ENCODE assay signal across 2 cellular contexts in the genomic region with DNA sequence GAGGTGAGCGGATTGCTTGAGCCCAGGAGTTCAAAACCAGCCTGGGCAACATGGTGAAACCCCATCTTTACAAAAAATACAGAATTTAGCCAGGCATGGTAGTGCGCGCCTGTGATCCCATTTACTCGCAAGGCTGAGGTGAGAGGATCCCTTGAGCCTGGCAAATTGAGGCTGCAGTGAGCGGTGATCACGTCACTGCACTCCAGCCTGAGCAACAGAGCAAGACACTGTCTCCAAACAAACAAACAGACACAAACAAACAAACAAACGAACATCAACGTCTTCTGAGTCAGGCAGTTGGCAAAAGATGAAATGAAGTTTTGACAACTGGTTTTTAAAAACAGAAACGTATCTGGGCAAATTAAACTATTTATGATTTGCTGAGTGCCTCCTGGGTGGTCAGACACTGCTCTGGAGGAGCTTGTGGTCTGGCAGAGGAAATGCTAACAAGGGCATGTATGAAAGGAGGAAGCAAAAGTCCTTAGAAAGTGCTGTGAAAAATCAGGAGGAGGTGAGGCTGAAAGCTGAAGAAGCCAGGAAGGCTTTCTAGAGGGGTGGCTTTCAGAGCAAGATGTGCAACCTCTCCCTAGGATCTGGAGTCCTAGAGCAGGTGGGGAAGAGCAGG.
TF ChIP-seq lines count a peak whose summit lies in the region.

No MANE protein-coding gene starts in this region.

TF ChIP-seq in A549, 52 proteins besides CTCF, POLR2A, EP300 and RAD21 (continued from another document):
- TF ChIP-seq, protein P1, sequence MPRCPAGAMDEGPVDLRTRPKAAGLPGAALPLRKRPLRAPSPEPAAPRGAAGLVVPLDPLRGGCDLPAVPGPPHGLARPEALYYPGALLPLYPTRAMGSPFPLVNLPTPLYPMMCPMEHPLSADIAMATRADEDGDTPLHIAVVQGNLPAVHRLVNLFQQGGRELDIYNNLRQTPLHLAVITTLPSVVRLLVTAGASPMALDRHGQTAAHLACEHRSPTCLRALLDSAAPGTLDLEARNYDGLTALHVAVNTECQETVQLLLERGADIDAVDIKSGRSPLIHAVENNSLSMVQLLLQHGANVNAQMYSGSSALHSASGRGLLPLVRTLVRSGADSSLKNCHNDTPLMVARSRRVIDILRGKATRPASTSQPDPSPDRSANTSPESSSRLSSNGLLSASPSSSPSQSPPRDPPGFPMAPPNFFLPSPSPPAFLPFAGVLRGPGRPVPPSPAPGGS (IDR thresholded peaks at IDR 0.05) = no peak
- TF ChIP-seq CBX8 (IDR thresholded peaks at IDR 0.05) (no peak), CEBPB (IDR thresholded peaks at IDR 0.05) (no peak), RARB (CRISPR knock-in tag; IDR thresholded peaks at IDR 0.05) (no peak), BHLHE40 (IDR thresholded peaks at IDR 0.05; ENCODE audit: low read depth, low read length) (no peak), RFX5 (IDR thresholded peaks at IDR 0.05) (no peak), ZSCAN20 (CRISPR knock-in tag; IDR thresholded peaks at IDR 0.05) (no peak), JUNB (IDR thresholded peaks at IDR 0.05) (no peak), JUN (IDR thresholded peaks at IDR 0.05) (no peak), EHF (CRISPR knock-in tag; IDR thresholded peaks at IDR 0.05) (no peak), TFCP2L1 (CRISPR knock-in tag; IDR thresholded peaks at IDR 0.05) (no peak), SMC3 (IDR thresholded peaks at IDR 0.05) (no peak), RCOR1 (IDR thresholded peaks at IDR 0.05; ENCODE audit: low read depth, low read length) (no peak), NR3C1 (IDR thresholded peaks at IDR 0.05) (no peak), CBX2 (IDR thresholded peaks at IDR 0.05; ENCODE audit: borderline replicate concordance, low read depth) (no peak)
- TF ChIP-seq, protein P2, sequence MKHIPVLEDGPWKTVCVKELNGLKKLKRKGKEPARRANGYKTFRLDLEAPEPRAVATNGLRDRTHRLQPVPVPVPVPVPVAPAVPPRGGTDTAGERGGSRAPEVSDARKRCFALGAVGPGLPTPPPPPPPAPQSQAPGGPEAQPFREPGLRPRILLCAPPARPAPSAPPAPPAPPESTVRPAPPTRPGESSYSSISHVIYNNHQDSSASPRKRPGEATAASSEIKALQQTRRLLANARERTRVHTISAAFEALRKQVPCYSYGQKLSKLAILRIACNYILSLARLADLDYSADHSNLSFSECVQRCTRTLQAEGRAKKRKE (CRISPR knock-in tag; IDR thresholded peaks at IDR 0.05; ENCODE audit: low read depth) = no peak
- TF ChIP-seq, protein P3, sequence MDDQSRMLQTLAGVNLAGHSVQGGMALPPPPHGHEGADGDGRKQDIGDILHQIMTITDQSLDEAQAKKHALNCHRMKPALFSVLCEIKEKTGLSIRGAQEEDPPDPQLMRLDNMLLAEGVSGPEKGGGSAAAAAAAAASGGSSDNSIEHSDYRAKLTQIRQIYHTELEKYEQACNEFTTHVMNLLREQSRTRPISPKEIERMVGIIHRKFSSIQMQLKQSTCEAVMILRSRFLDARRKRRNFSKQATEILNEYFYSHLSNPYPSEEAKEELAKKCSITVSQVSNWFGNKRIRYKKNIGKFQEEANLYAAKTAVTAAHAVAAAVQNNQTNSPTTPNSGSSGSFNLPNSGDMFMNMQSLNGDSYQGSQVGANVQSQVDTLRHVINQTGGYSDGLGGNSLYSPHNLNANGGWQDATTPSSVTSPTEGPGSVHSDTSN (IDR thresholded peaks at IDR 0.05) = no peak
TF ChIP-seq in A549: peak in this region for 0.

TF ChIP-seq in GM23338, 12 proteins besides CTCF, POLR2A, EP300 and RAD21 (continued from another document):
- TF ChIP-seq, protein P4, sequence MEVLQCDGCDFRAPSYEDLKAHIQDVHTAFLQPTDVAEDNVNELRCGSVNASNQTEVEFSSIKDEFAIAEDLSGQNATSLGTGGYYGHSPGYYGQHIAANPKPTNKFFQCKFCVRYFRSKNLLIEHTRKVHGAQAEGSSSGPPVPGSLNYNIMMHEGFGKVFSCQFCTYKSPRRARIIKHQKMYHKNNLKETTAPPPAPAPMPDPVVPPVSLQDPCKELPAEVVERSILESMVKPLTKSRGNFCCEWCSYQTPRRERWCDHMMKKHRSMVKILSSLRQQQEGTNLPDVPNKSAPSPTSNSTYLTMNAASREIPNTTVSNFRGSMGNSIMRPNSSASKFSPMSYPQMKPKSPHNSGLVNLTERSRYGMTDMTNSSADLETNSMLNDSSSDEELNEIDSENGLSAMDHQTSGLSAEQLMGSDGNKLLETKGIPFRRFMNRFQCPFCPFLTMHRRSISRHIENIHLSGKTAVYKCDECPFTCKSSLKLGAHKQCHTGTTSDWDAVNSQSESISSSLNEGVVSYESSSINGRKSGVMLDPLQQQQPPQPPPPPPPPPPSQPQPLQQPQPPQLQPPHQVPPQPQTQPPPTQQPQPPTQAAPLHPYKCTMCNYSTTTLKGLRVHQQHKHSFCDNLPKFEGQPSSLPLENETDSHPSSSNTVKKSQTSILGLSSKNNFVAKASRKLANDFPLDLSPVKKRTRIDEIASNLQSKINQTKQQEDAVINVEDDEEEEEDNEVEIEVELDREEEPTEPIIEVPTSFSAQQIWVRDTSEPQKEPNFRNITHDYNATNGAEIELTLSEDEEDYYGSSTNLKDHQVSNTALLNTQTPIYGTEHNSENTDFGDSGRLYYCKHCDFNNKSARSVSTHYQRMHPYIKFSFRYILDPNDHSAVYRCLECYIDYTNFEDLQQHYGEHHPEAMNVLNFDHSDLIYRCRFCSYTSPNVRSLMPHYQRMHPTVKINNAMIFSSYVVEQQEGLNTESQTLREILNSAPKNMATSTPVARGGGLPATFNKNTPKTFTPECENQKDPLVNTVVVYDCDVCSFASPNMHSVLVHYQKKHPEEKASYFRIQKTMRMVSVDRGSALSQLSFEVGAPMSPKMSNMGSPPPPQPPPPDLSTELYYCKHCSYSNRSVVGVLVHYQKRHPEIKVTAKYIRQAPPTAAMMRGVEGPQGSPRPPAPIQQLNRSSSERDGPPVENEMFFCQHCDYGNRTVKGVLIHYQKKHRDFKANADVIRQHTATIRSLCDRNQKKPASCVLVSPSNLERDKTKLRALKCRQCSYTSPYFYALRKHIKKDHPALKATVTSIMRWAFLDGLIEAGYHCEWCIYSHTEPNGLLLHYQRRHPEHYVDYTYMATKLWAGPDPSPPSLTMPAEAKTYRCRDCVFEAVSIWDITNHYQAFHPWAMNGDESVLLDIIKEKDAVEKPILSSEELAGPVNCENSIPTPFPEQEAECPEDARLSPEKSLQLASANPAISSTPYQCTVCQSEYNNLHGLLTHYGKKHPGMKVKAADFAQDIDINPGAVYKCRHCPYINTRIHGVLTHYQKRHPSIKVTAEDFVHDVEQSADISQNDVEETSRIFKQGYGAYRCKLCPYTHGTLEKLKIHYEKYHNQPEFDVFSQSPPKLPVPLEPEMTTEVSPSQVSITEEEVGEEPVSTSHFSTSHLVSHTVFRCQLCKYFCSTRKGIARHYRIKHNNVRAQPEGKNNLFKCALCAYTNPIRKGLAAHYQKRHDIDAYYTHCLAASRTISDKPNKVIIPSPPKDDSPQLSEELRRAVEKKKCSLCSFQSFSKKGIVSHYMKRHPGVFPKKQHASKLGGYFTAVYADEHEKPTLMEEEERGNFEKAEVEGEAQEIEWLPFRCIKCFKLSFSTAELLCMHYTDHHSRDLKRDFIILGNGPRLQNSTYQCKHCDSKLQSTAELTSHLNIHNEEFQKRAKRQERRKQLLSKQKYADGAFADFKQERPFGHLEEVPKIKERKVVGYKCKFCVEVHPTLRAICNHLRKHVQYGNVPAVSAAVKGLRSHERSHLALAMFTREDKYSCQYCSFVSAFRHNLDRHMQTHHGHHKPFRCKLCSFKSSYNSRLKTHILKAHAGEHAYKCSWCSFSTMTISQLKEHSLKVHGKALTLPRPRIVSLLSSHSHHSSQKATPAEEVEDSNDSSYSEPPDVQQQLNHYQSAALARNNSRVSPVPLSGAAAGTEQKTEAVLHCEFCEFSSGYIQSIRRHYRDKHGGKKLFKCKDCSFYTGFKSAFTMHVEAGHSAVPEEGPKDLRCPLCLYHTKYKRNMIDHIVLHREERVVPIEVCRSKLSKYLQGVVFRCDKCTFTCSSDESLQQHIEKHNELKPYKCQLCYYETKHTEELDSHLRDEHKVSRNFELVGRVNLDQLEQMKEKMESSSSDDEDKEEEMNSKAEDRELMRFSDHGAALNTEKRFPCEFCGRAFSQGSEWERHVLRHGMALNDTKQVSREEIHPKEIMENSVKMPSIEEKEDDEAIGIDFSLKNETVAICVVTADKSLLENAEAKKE (CRISPR knock-in tag; IDR thresholded peaks at IDR 0.05) = no peak
- TF ChIP-seq STAT1 (IDR thresholded peaks at IDR 0.05; ENCODE audit: unreplicated experiment) = no peak
- no peak for TF ChIP-seq EZH2 (IDR thresholded peaks at IDR 0.05; ENCODE audit: low read depth, unreplicated experiment)
- TF ChIP-seq ZNF331 (CRISPR knock-in tag; IDR thresholded peaks at IDR 0.05; ENCODE audit: low read depth) = no peak
- TF ChIP-seq, protein P5, sequence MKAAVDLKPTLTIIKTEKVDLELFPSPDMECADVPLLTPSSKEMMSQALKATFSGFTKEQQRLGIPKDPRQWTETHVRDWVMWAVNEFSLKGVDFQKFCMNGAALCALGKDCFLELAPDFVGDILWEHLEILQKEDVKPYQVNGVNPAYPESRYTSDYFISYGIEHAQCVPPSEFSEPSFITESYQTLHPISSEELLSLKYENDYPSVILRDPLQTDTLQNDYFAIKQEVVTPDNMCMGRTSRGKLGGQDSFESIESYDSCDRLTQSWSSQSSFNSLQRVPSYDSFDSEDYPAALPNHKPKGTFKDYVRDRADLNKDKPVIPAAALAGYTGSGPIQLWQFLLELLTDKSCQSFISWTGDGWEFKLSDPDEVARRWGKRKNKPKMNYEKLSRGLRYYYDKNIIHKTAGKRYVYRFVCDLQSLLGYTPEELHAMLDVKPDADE (IDR thresholded peaks at IDR 0.05) = no peak
- TF ChIP-seq EZH2phosphoT487 (IDR thresholded peaks at IDR 0.05; ENCODE audit: unreplicated experiment) = no peak
- no peak for TF ChIP-seq JUNB (IDR thresholded peaks at IDR 0.05; ENCODE audit: unreplicated experiment)
- no peak for TF ChIP-seq CREB1 (CRISPR knock-in tag; IDR thresholded peaks at IDR 0.05; ENCODE audit: low read depth)
- TF ChIP-seq, protein P6, sequence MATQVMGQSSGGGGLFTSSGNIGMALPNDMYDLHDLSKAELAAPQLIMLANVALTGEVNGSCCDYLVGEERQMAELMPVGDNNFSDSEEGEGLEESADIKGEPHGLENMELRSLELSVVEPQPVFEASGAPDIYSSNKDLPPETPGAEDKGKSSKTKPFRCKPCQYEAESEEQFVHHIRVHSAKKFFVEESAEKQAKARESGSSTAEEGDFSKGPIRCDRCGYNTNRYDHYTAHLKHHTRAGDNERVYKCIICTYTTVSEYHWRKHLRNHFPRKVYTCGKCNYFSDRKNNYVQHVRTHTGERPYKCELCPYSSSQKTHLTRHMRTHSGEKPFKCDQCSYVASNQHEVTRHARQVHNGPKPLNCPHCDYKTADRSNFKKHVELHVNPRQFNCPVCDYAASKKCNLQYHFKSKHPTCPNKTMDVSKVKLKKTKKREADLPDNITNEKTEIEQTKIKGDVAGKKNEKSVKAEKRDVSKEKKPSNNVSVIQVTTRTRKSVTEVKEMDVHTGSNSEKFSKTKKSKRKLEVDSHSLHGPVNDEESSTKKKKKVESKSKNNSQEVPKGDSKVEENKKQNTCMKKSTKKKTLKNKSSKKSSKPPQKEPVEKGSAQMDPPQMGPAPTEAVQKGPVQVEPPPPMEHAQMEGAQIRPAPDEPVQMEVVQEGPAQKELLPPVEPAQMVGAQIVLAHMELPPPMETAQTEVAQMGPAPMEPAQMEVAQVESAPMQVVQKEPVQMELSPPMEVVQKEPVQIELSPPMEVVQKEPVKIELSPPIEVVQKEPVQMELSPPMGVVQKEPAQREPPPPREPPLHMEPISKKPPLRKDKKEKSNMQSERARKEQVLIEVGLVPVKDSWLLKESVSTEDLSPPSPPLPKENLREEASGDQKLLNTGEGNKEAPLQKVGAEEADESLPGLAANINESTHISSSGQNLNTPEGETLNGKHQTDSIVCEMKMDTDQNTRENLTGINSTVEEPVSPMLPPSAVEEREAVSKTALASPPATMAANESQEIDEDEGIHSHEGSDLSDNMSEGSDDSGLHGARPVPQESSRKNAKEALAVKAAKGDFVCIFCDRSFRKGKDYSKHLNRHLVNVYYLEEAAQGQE (IDR thresholded peaks at IDR 0.05; ENCODE audit: unreplicated experiment) = no peak
- no peak for TF ChIP-seq ZNF114 (CRISPR knock-in tag; IDR thresholded peaks at IDR 0.05)
- TF ChIP-seq POLR2AphosphoS5 (IDR thresholded peaks at IDR 0.05; ENCODE audit: low read depth) = no peak
TF ChIP-seq in GM23338: peak in this region for 0.
